In the genomic region with DNA sequence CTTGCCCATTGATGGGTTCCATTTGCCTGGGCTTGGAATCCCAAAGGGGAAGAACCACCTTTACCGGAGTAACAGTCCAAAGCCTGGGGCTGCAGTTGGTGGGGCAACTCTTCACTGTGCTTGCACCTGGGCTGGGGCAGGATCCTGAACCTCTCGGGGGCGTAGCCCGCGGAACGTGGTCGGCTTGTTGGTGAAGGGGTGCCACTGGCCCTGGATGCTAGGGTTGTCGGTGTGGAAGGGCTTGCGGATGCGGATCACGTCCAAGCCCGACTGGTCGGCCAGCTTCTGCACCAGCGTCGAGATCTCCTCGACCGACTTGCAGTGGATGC, we compare ENCODE assay signal across 8 cellular contexts. TPM values are rescaled to one million over a fixed set of nuclear protein-coding genes. Genes with fewer than 3 reads are reported as not detected.
A peak's percentile ranks its signal among the peaks of the same experiment; 100 is the strongest.
DNase-seq lines count a peak whose midpoint lies in the region; ATAC-seq and TF ChIP-seq lines count a peak whose summit lies in the region.

No MANE protein-coding gene starts in this region.

- H3K9me3 ChIP-seq in gastrocnemius medialis, result no peaks in the 10 kb centered on the region

- peaks cover 0 to 38% of the 10 kb centered on the region in 2 donors for H3K36me3 ChIP-seq in gastrocnemius medialis

- intact Hi-C loops in gastrocnemius medialis (cut with DNase I; ENCODE audit: low total_unique reads), result no loop called here

- H3K27me3 ChIP-seq in gastrocnemius medialis, result no peaks in the 10 kb centered on the region

- no peak for TF ChIP-seq POLR2A in gastrocnemius medialis (IDR thresholded peaks at IDR 0.05)

- peak overlapping the region; percentile 91 for H3K27ac ChIP-seq in VCaP
- H3K27ac ChIP-seq in gastrocnemius medialis, result peak overlapping the region; percentile 79 to 91 (median 84)

- DNase-seq in foreskin fibroblast (no peak), gastrocnemius medialis (no peak), medulla oblongata (ENCODE audit: extremely low spot score) (no peak), NCI-H510A treated with DMSO at 0.1 percent for 48 hours (lab: John Stamatoyannopoulos, UW) (no peak), NCI-H2107 (lab: John Stamatoyannopoulos, UW) (no peak)

- peaks cover 32 to 37% of the 10 kb centered on the region in 2 donors for H3K4me1 ChIP-seq in gastrocnemius medialis

- in situ Hi-C loops in gastrocnemius medialis (cut with MboI; ENCODE audit: low sequenced_read_pairs in 4 of 4), result no loop called here

- peak; percentile 7 for ATAC-seq in GM19351 (IDR thresholded peaks at IDR 0.05; ENCODE audit: unreplicated experiment)
- no peak for ATAC-seq in gastrocnemius medialis
- ATAC-seq in GM18868 (IDR thresholded peaks at IDR 0.05; ENCODE audit: unreplicated experiment), result no peak

- H3K4me3 ChIP-seq in foreskin fibroblast (ENCODE audit: low read depth in 1 of 2, low read length in 2 of 2), result peak overlapping the region; percentile 96
- H3K4me3 ChIP-seq in gastrocnemius medialis, result peak overlapping the region; percentile 78 to 96 (median 90)

- TF ChIP-seq CTCF in VCaP (conservative IDR thresholded peaks at IDR 0.05), result no peak
- no peak for TF ChIP-seq CTCF in foreskin fibroblast (IDR thresholded peaks at IDR 0.05; ENCODE audit: low read depth, low read length)
- no peak for TF ChIP-seq CTCF in gastrocnemius medialis (IDR thresholded peaks at IDR 0.05 in 4 of 5, conservative IDR thresholded peaks at IDR 0.05 in 1 of 5)

RNA-seq across cellular contexts. Expression of gene MRPL43, which starts 0.7 kb away (rescaled TPM):
- total RNA-seq in gastrocnemius medialis, result 100 to 1,000 TPM in 1 of 4 donors, 10 to 100 TPM in 3; 83.3 to 129 (median 92.5) TPM

RNA-seq across cellular contexts. Expression of gene TWNK, which starts 0.8 kb away (rescaled TPM):
- 10 to 100 TPM in 2 of 4 donors, 1 to 10 TPM in 2; 8.2 to 19.8 (median 10.0) TPM for total RNA-seq in gastrocnemius medialis

RNA-seq across cellular contexts. Expression of gene LZTS2, which starts 13.0 kb away (rescaled TPM):
- total RNA-seq in gastrocnemius medialis, result 10 to 100 TPM; 22.5 to 44.7 (median 26.7) TPM

RNA-seq across cellular contexts. Expression of gene SEMA4G, which starts 17.3 kb away (rescaled TPM):
- 1 to 10 TPM in 1 of 4 donors, under 1 TPM in 3; 0.46 to 1.1 (median 0.52) TPM for total RNA-seq in gastrocnemius medialis

RNA-seq across cellular contexts. Expression of gene PDZD7, which starts 44.3 kb away (rescaled TPM):
- total RNA-seq in gastrocnemius medialis, result under 1 TPM in 1 of 4 donors, not detected in 3; 0.11 TPM
